ENCODE assay signal across 13 cellular contexts in the genomic region with DNA sequence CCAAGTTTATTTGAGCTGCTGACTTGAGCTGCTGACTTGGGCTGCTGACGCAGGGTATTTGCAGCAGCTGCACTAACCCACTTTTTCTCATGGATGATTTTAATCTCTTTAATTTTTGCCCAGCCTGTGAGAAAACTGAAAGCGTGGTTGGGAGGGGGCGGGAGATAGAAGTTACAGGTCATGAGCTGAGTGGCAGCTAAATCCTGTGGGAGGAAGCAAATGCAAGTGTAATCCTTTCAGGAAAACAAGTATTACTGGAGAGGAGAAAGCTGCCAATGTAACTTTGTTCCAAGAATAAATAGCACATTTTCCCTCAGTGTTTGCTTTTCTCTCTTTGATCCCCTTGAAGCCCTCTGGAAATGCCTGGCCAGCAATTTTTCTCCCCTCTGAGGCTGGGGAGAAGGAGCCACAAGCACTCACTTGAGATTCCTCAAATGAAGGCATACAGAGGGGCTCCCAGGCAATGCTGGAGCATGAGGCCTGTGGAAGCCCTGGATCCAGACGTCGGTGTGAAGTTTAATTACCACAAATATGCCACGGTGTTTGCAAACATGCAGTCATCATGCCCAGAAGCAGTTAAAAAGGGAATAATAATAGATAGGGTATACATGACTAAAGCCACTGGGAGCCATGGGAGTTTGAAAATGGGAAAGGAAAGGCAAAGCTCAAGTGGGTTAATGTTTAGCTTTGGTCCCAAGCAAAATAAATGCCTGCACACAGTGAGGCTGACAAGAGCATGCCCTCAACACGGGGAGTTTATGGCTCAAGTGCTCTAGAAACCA. TPM values are rescaled to one million over a fixed set of nuclear protein-coding genes. Genes with fewer than 3 reads are reported as not detected.
DNase-seq lines count a peak whose midpoint lies in the region; ATAC-seq and TF ChIP-seq lines count a peak whose summit lies in the region.
"Had no signal": no experiment of that assay in that cellular context is flagged by ENCODE, and none has a peak within 500 bp of the region (broad histone marks: within the 10 kb centered on the region; RNA-seq: fewer than 3 reads in every experiment).

No MANE protein-coding gene starts in this region.

- H3K36me3 Mint-ChIP-seq in chondrocyte (ENCODE audit: low read depth) = no peaks in the 10 kb centered on the region
- H3K36me3 Mint-ChIP-seq: activated naive CD8-positive, alpha-beta T cell had no signal

- TF ChIP-seq CTCF in chondrocyte (IDR thresholded peaks at IDR 0.05) (no peak), upper lobe of right lung (IDR thresholded peaks at IDR 0.05) (no peak)

- H3K9me3 ChIP-seq in upper lobe of right lung = no peaks in the 10 kb centered on the region

- H3K27ac Mint-ChIP-seq in chondrocyte (ENCODE audit: unreplicated experiment) = peak overlapping the region; percentile 90
- H3K27ac Mint-ChIP-seq: activated naive CD8-positive, alpha-beta T cell; B cell; naive B cell had no signal

- no peak overlapping the region for H3K4me3 ChIP-seq in upper lobe of right lung

- H3K27me3 Mint-ChIP-seq in chondrocyte (ENCODE audit: low read depth) = no peaks in the 10 kb centered on the region

- H3K4me1 Mint-ChIP-seq in chondrocyte (ENCODE audit: low read depth) = peaks cover 28% of the 10 kb centered on the region
- H3K4me1 Mint-ChIP-seq: B cell, naive B cell had no signal

- no peaks in the 10 kb centered on the region for H3K36me3 ChIP-seq in upper lobe of right lung

- H3K4me1 ChIP-seq in upper lobe of right lung = peaks cover 10% of the 10 kb centered on the region

- DNase-seq in Right ventricle myocardium superior (no peak), cardiac septum (ENCODE audit: low spot score) (no peak), chondrocyte (ENCODE audit: low spot score) (no peak), medulla oblongata (ENCODE audit: extremely low spot score) (peak; percentile 38), upper lobe of right lung (no peak), mesenteric fat pad (ENCODE audit: low spot score) (no peak), erythroblast (lab: John Stamatoyannopoulos, UW) (no peak)
- DNase-seq: activated CD4-positive, CD25-positive, alpha-beta regulatory T cell treated with anti-CD3 and anti-CD28 coated beads, Interleukin-2, amount 50 U/mL, for 72 hours; naive B cell had no signal

- TF ChIP-seq POLR2A in erythroblast (IDR thresholded peaks at IDR 0.05; ENCODE audit: low read length) = no peak

- H3K27me3 ChIP-seq in upper lobe of right lung = no peaks in the 10 kb centered on the region

- H3K9me3 Mint-ChIP-seq in chondrocyte (ENCODE audit: low read depth) = no peaks in the 10 kb centered on the region

- ATAC-seq in Right ventricle myocardium superior (ENCODE audit: poor library complexity) = peak; percentile 48
- peak; percentile 91 for ATAC-seq in upper lobe of right lung
- no peak for ATAC-seq in GM19023 (IDR thresholded peaks at IDR 0.05; ENCODE audit: unreplicated experiment)

- peak overlapping the region; percentile 63 for H3K27ac ChIP-seq in upper lobe of right lung
- H3K27ac ChIP-seq: epithelial cell of prostate had no signal

- no peak overlapping the region for H3K4me3 Mint-ChIP-seq in chondrocyte (ENCODE audit: unreplicated experiment)
- H3K4me3 Mint-ChIP-seq: activated naive CD8-positive, alpha-beta T cell; B cell; naive B cell had no signal

- intact Hi-C loops in Right ventricle myocardium superior (cut with DNase I) = no loop called here
- intact Hi-C loops in cardiac septum (cut with DNase I) = no loop called here
- intact Hi-C loops in upper lobe of right lung (cut with DNase I) = no loop called here

RNA-seq across cellular contexts. Expression of gene EVA1A, which starts 10.4 kb away (rescaled TPM):
- total RNA-seq in Right ventricle myocardium superior (0.97 TPM), cardiac septum (2.7 TPM), chondrocyte (19.8 to 27.3 TPM (median 20.9 TPM) in 3 replicates), upper lobe of right lung (41.9 TPM), mesenteric fat pad (0.71 TPM)
- total RNA-seq: B cell had no signal
